Comparison of ENCODE assay signal across 8 cellular contexts in genomic region chr22:37634505-37635002, GRCh38. TPM values are rescaled to one million over a fixed set of nuclear protein-coding genes. Genes with fewer than 3 reads are reported as not detected.
DNase-seq lines count a peak whose midpoint lies in the region; ATAC-seq and TF ChIP-seq lines count a peak whose summit lies in the region.

No MANE protein-coding gene starts in this region.

- 86% methylated on average over 2 to 6 of the region's 6 CpGs for WGBS in endodermal cell (ENCODE audit: insufficient coverage in 1 of 2, insufficient read length in 1 of 2), 2 experiments

- H3K4me1 ChIP-seq in endodermal cell (ENCODE audit: control insufficient read depth, insufficient read depth, low read length) = peaks cover 7% of the 10 kb centered on the region
- H3K4me1 ChIP-seq in rectal smooth muscle tissue (ENCODE audit: control insufficient read depth, insufficient read depth, low read length) = peaks cover 18% of the 10 kb centered on the region

- ATAC-seq in HG03378 (IDR thresholded peaks at IDR 0.05; ENCODE audit: unreplicated experiment) = no peak

- POLR2A ChIA-PET in RWPE1 (lab: Yijun Ruan, JAX; ENCODE audit: low non-redundant PET) = no interaction called here

- DNase-seq in GM12864 (ENCODE audit: low read depth) (no peak), RWPE1 (ENCODE audit: low spot score) (no peak), endodermal cell (no peak), NCI-H345 treated with DMSO at 0.1 percent for 48 hours (lab: John Stamatoyannopoulos, UW; ENCODE audit: unreplicated experiment) (no peak), NCI-H510A treated with DMSO at 0.1 percent for 48 hours (lab: John Stamatoyannopoulos, UW) (no peak), cerebellar cortex (ENCODE audit: low spot score) (no peak)

- H3K36me3 Mint-ChIP-seq in endodermal cell (ENCODE audit: low read depth) = no peaks in the 10 kb centered on the region

- no peak overlapping the region for H3K9ac ChIP-seq in endodermal cell (ENCODE audit: extremely low read depth, low read length, poor library complexity, severe bottlenecking)
- H3K9ac ChIP-seq in rectal smooth muscle tissue (ENCODE audit: low read length) = no peak overlapping the region

- peak overlapping the region; percentile 66 for H3K27ac ChIP-seq in RWPE1
- peak overlapping the region; percentile 79 for H3K27ac ChIP-seq in endodermal cell (ENCODE audit: low read depth, low read length)
- peak overlapping the region; percentile 72 for H3K27ac ChIP-seq in rectal smooth muscle tissue (ENCODE audit: low read depth, low read length)

- H3K27me3 ChIP-seq in endodermal cell (ENCODE audit: control insufficient read depth, insufficient read depth, low read length, poor library complexity, severe bottlenecking) = no peaks in the 10 kb centered on the region
- no peaks in the 10 kb centered on the region for H3K27me3 ChIP-seq in rectal smooth muscle tissue (ENCODE audit: control insufficient read depth, insufficient read depth, low read length)

- peak overlapping the region; percentile 88 for H3K27ac Mint-ChIP-seq in endodermal cell

- peaks cover 10% of the 10 kb centered on the region for H3K36me3 ChIP-seq in endodermal cell (ENCODE audit: control insufficient read depth, insufficient read depth, low read length)
- H3K36me3 ChIP-seq in rectal smooth muscle tissue (ENCODE audit: control insufficient read depth, insufficient read depth, low read length) = peaks cover 6% of the 10 kb centered on the region

- H3K9me3 ChIP-seq in endodermal cell (ENCODE audit: control insufficient read depth, low read length) = no peaks in the 10 kb centered on the region

- CTCF ChIA-PET in RWPE1 (lab: Yijun Ruan, JAX) = interaction anchor here (0.9 kb wide), 1 partner anchor 27 kb away, joined by 4 read pairs; no protein-coding TSS in a partner anchor

- no peak overlapping the region for H3K4me3 Mint-ChIP-seq in endodermal cell

- TF ChIP-seq CTCF in GM12864 (IDR thresholded peaks at IDR 0.05; ENCODE audit: low read depth, low read length, missing control alignments) (peak; percentile 58), RWPE1 (conservative IDR thresholded peaks at IDR 0.05; ENCODE audit: low read depth) (peak; percentile 23; the same call in 1 of the 2 replicates), endodermal cell (conservative IDR thresholded peaks at IDR 0.05) (no peak)

- no peaks in the 10 kb centered on the region for H3K27me3 Mint-ChIP-seq in endodermal cell (ENCODE audit: insufficient read depth)

- H3K4me3 ChIP-seq in GM12864 (ENCODE audit: low read depth, low read length) = peak overlapping the region; percentile 30
- H3K4me3 ChIP-seq in endodermal cell (ENCODE audit: low read length) = no peak overlapping the region
- H3K4me3 ChIP-seq in rectal smooth muscle tissue (ENCODE audit: low read length) = peak overlapping the region; percentile 37

- no peaks in the 10 kb centered on the region for H3K9me3 Mint-ChIP-seq in endodermal cell

- H3K4me1 Mint-ChIP-seq in endodermal cell = peaks cover 25% of the 10 kb centered on the region

RNA-seq across cellular contexts. Expression of gene SH3BP1, which starts 4.9 kb away (rescaled TPM):
- total RNA-seq in endodermal cell = 10 to 100 TPM; 37.7 to 38.6 TPM
- polyA plus RNA-seq in endodermal cell (2013, experiment 1 of 2) = 15.7 TPM
- polyA plus RNA-seq in endodermal cell (2013, experiment 2 of 2) = 14.3 TPM

RNA-seq across cellular contexts. Expression of gene PDXP, which starts 24.0 kb away (rescaled TPM):
- total RNA-seq in endodermal cell = 10 to 100 TPM; 23.5 to 29.3 TPM
- 40.4 TPM for polyA plus RNA-seq in endodermal cell (2013, experiment 1 of 2)
- polyA plus RNA-seq in endodermal cell (2013, experiment 2 of 2) = 40.7 TPM

RNA-seq across cellular contexts. Expression of gene GGA1, which starts 25.9 kb away (rescaled TPM):
- 10 to 100 TPM; 87.5 TPM for total RNA-seq in endodermal cell
- 60.0 TPM for polyA plus RNA-seq in endodermal cell (2013, experiment 1 of 2)
- polyA plus RNA-seq in endodermal cell (2013, experiment 2 of 2) = 56.4 TPM

RNA-seq across cellular contexts. Expression of gene LGALS1, which starts 40.9 kb away (rescaled TPM):
- 10 to 100 TPM; 10.4 to 16.0 TPM for total RNA-seq in endodermal cell
- polyA plus RNA-seq in endodermal cell (2013, experiment 1 of 2) = 126 TPM
- 131 TPM for polyA plus RNA-seq in endodermal cell (2013, experiment 2 of 2)

RNA-seq across cellular contexts. Expression of gene NOL12, which starts 51.6 kb away (rescaled TPM):
- total RNA-seq in endodermal cell = 10 to 100 TPM; 21.9 to 26.8 TPM
- 28.1 TPM for polyA plus RNA-seq in endodermal cell (2013, experiment 1 of 2)
- 24.4 TPM for polyA plus RNA-seq in endodermal cell (2013, experiment 2 of 2)
